Comparison of ENCODE assay signal across 8 cellular contexts in genomic region chr2:20447437-20448245, GRCh38. TPM values are rescaled to one million over a fixed set of nuclear protein-coding genes. Genes with fewer than 3 reads are reported as not detected.
DNase-seq lines count a peak whose midpoint lies in the region; ATAC-seq and TF ChIP-seq lines count a peak whose summit lies in the region.

No MANE protein-coding gene starts in this region.

- H3K4me2 ChIP-seq in HCT116 (ENCODE audit: low read length) = peak overlapping the region; percentile 90

- H3K27me3 ChIP-seq in HCT116 (ENCODE audit: insufficient read depth, low read length) (no peaks in the 10 kb centered on the region), gastrocnemius medialis (no peaks in the 10 kb centered on the region)

- no TSS peak for BruUV-seq in HCT116 (replicated peaks; lab: Mats Ljungman, UMichigan)

- DNase-seq in NCI-H146 (lab: John Stamatoyannopoulos, UW) (peak; percentile 60), NCI-H146 treated with DMSO at 0.1 percent for 48 hours (lab: John Stamatoyannopoulos, UW; ENCODE audit: unreplicated experiment) (no peak), HCT116 (ENCODE audit: low read depth, low spot score) (no peak), NCI-H526 treated with DMSO at 0.1 percent for 48 hours (lab: John Stamatoyannopoulos, UW) (peak; percentile 32), astrocyte of the cerebellum (ENCODE audit: low read depth) (no peak), gastrocnemius medialis (peak; percentile 64 to 68), inferior parietal cortex (ENCODE audit: extremely low spot score) (no peak)

- no peak overlapping the region for H2AFZ ChIP-seq in HCT116 (ENCODE audit: low read depth, low read length, poor library complexity, severe bottlenecking)

- TF ChIP-seq POLR2A in HCT116 (IDR thresholded peaks at IDR 0.05; ENCODE audit: borderline replicate concordance, extremely low read depth, insufficient read depth, insufficient read length) (no peak), gastrocnemius medialis (IDR thresholded peaks at IDR 0.05) (no peak)

- H3K27ac ChIP-seq in HCT116 (ENCODE audit: low read depth, low read length) (peak overlapping the region; percentile 88), gastrocnemius medialis (peak overlapping the region; percentile 87 to 96 (median 91))

- H4K20me1 ChIP-seq in HCT116 (ENCODE audit: insufficient read depth) = no peaks in the 10 kb centered on the region

- H3K9ac ChIP-seq in HCT116 (ENCODE audit: low read length) = peak overlapping the region; percentile 92

- intact Hi-C loops in HCT116 (cut with micrococcal nuclease) (no loop called here), gastrocnemius medialis (cut with DNase I; ENCODE audit: low total_unique reads) (loop anchor here (1.0 to 5.0 kb wide), 3 partner anchors 91 to 1400 kb away; no protein-coding TSS in a partner anchor)

- TF ChIP-seq CTCF in HCT116 (IDR thresholded peaks at IDR 0.05 in 2 of 3, conservative IDR thresholded peaks at IDR 0.05 in 1 of 3; ENCODE audit: borderline replicate concordance in 1 of 3, insufficient read depth in 1 of 3, low read depth in 2 of 3, low read length in 2 of 3) = no peak
- TF ChIP-seq CTCF in astrocyte of the cerebellum (IDR thresholded peaks at IDR 0.05; ENCODE audit: low read depth, low read length, missing control alignments) = no peak
- peak in 1 of 5 experiments; percentile 7 for TF ChIP-seq CTCF in gastrocnemius medialis (IDR thresholded peaks at IDR 0.05 in 4 of 5, conservative IDR thresholded peaks at IDR 0.05 in 1 of 5)

- CTCF ChIA-PET in HCT116 (lab: Charles Lee) = interaction anchor here (0.9 to 1.4 kb wide), 4 partner anchors 170 to 195 kb away, joined by 3 to 11 read pairs (median 4); no protein-coding TSS in a partner anchor

- H3K9me3 ChIP-seq in HCT116 (ENCODE audit: control insufficient read depth in 1 of 2, insufficient read depth in 1 of 2, low read depth in 1 of 2, low read length in 2 of 2) = no peaks in the 10 kb centered on the region
- no peaks in the 10 kb centered on the region for H3K9me3 ChIP-seq in gastrocnemius medialis

- H3K79me2 ChIP-seq in HCT116 (ENCODE audit: insufficient read depth, low read length) = peaks cover 20% of the 10 kb centered on the region

- RAD21 ChIA-PET in HCT116 (lab: Charles Lee; ENCODE audit: low non-redundant PET in 1 of 2, low total read pairs in 2 of 2, uncharacterized antibody in 2 of 2, unreplicated experiment in 2 of 2) = interaction anchor here (1.5 kb wide), 2 partner anchors 36 to 188 kb away, joined by 4 to 5 read pairs; no protein-coding TSS in a partner anchor

- ATAC-seq in HCT116 (peak; percentile 23), gastrocnemius medialis (peak; percentile 24 to 27)

- H3K36me3 ChIP-seq in HCT116 (ENCODE audit: control insufficient read depth in 1 of 2, insufficient read depth in 2 of 2, low read length in 2 of 2) (peaks cover 2 to 6% of the 10 kb centered on the region in 2 experiments; a peak in 1 of 4 replicates), gastrocnemius medialis (peaks cover 0 to 20% of the 10 kb centered on the region in 2 donors)

- no peaks in the 10 kb centered on the region for H3K9me2 ChIP-seq in HCT116 (ENCODE audit: insufficient read depth)

- peak; percentile 33 for TF ChIP-seq RAD21 in HCT116 (IDR thresholded peaks at IDR 0.05; ENCODE audit: low read depth)

- POLR2A ChIA-PET in HCT116 (lab: Charles Lee) = interaction anchor here (0.9 to 5.1 kb wide), 45 partner anchors 8 to 203 kb away, joined by 3 to 76 read pairs (median 7); partner anchors contain the start of gene HS1BP3

- H3K4me3 ChIP-seq in HCT116 (replicated peaks in 1 of 2; ENCODE audit: low read depth in 1 of 2, low read length in 2 of 2) = peak overlapping the region; percentile 72 to 80
- peak overlapping the region; percentile 71 for H3K4me3 ChIP-seq in astrocyte of the cerebellum (ENCODE audit: low read depth, low read length)
- H3K4me3 ChIP-seq in iPS-11a (ENCODE audit: low read depth, low read length) = peak overlapping the region; percentile 58
- peak overlapping the region; percentile 86 to 99 (median 94) for H3K4me3 ChIP-seq in gastrocnemius medialis

- H3K4me1 ChIP-seq in HCT116 (ENCODE audit: control insufficient read depth in 1 of 2, insufficient read depth in 2 of 2, low read length in 2 of 2) (peaks cover 41 to 52% of the 10 kb centered on the region in 2 experiments), gastrocnemius medialis (peaks cover 19 to 22% of the 10 kb centered on the region in 2 donors)

- in situ Hi-C loops in astrocyte of the cerebellum (cut with HindIII; ENCODE audit: low sequenced_read_pairs) = loop anchor here (5.0 kb wide), 1 partner anchor 65 kb away; no protein-coding TSS in a partner anchor
- in situ Hi-C loops in gastrocnemius medialis (cut with MboI; ENCODE audit: low sequenced_read_pairs in 4 of 4) = loop anchor here in 2 of 4 donors (10.0 to 25.0 kb wide), 2 partner anchors 97 to 515 kb away; no protein-coding TSS in a partner anchor

TF ChIP-seq in HCT116, 20 proteins besides CTCF, POLR2A, EP300 and RAD21:
- no peak for TF ChIP-seq ZBTB33 (IDR thresholded peaks at IDR 0.05; ENCODE audit: extremely low read depth, insufficient replicate concordance, low read length)
- TF ChIP-seq CBX3 (IDR thresholded peaks at IDR 0.05; ENCODE audit: low read depth) = no peak
- TF ChIP-seq MAX (IDR thresholded peaks at IDR 0.05) = peak; percentile 59; the same call in 1 of the 2 replicates
- no peak for TF ChIP-seq ZNF274 (IDR thresholded peaks at IDR 0.05; ENCODE audit: low read depth, low read length)

RNA-seq across cellular contexts. Expression of gene RHOB, which starts 0.8 kb away (rescaled TPM):
- total RNA-seq in HCT116 (2021; ENCODE audit: unreplicated experiment) (72.9 TPM), gastrocnemius medialis (1,000 to 10,000 TPM in 2 of 4 donors, 100 to 1,000 TPM in 2; 696 to 1,267 (median 1,094) TPM)
- 51.9 and 60.4 TPM in 2 replicates for polyA plus RNA-seq in HCT116 (2012)

Comparison
In these comparisons a context has a peak if more than half of its experiments do, and no peak if none do; other contexts are left out.
1. DNase-seq: peak in NCI-H146 (single experiment), NCI-H526 treated with DMSO at 0.1 percent for 48 hours (single experiment) and gastrocnemius medialis (2 of 2); none in NCI-H146 treated with DMSO at 0.1 percent for 48 hours (single experiment), HCT116 (single experiment), astrocyte of the cerebellum (single experiment) and inferior parietal cortex (single experiment).
2. Peak in every context shown above with its lines, with median percentiles within 50 percentile points of each other: H3K4me3 ChIP-seq.